ENCODE assay signal across 8 cellular contexts in genomic region chr17:5097101-5097834, GRCh38. TPM values are rescaled to one million over a fixed set of nuclear protein-coding genes. Genes with fewer than 3 reads are reported as not detected.
DNase-seq lines count a peak whose midpoint lies in the region; ATAC-seq, FAIRE-seq and TF ChIP-seq lines count a peak whose summit lies in the region.

No MANE protein-coding gene starts in this region.

- peaks cover 29 to 50% (median 45%) of the 10 kb centered on the region in 3 donors for H3K27me3 Mint-ChIP-seq in CD14-positive monocyte (ENCODE audit: low read depth in 3 of 3)
- H3K27me3 Mint-ChIP-seq in nephron progenitor cell (ENCODE audit: low read depth, poor library complexity) = peaks cover 50% of the 10 kb centered on the region

- no peak for TF ChIP-seq EP300 in H1 (IDR thresholded peaks at IDR 0.05; ENCODE audit: borderline replicate concordance in 1 of 2, low read depth in 2 of 2, low read length in 2 of 2)

- H3K79me2 ChIP-seq in H1 (ENCODE audit: control insufficient read depth in 1 of 2, insufficient read depth in 2 of 2, low read length in 2 of 2) = no peaks in the 10 kb centered on the region

- POLR2A ChIA-PET in H1 (lab: Charles Lee; ENCODE audit: partially characterized antibody) = interaction anchor here (0.9 to 2.9 kb wide), 6 partner anchors 8 to 29 kb away, joined by 3 to 20 read pairs (median 6); partner anchors contain the start of genes ZFP3 and ZNF232

- intact Hi-C loops in CD14-positive monocyte (cut with micrococcal nuclease) = no loop called here
- intact Hi-C loops in upper lobe of right lung (cut with DNase I) = no loop called here

- no peak overlapping the region for H2AK5ac ChIP-seq in H1 (ENCODE audit: low read depth, low read length)

- peak overlapping the region; percentile 89 to 93 for H3K4me2 ChIP-seq in H1 (ENCODE audit: insufficient read depth in 1 of 2, low read depth in 2 of 2, low read length in 2 of 2)

- H3K23me2 ChIP-seq in H1 (ENCODE audit: low read depth, low read length) = peaks cover 6% of the 10 kb centered on the region; the same call in 1 of the 2 replicates

- WGBS in H1 (ENCODE audit: extremely low coverage in 1 of 2, insufficient coverage in 1 of 2, insufficient read length in 1 of 2, insufficient replicate concordance in 2 of 2, low coverage in 1 of 2, low lambda C conversion rate in 2 of 2, missing lambda C conversion rate in 1 of 2), 2 experiments = 13% methylated on average over 57 of the region's 63 CpGs; no CpG with 5 or more reads in 1 of the 2 experiments

- peaks cover 29 to 36% of the 10 kb centered on the region in 2 experiments for H3K9me3 ChIP-seq in H1 (ENCODE audit: insufficient read depth in 2 of 2, low read depth in 1 of 2, low read length in 1 of 2)
- peaks cover 37% of the 10 kb centered on the region for H3K9me3 ChIP-seq in upper lobe of right lung

- no peak overlapping the region for H2BK20ac ChIP-seq in H1 (ENCODE audit: low read length)

- DNase-seq in CD14-positive monocyte (ENCODE audit: low spot score) (no peak), NCI-H526 treated with DMSO at 0.1 percent for 48 hours (lab: John Stamatoyannopoulos, UW) (peak; percentile 63), H1 (ENCODE audit: low read depth in 1 of 2, low spot score in 2 of 2) (peak; percentile 69 to 91), nephron progenitor cell (peak; percentile 74), upper lobe of right lung (peak; percentile 78), cortex of kidney (lab: John Stamatoyannopoulos, UW) (no peak), frontal cortex (ENCODE audit: low spot score in 2 of 2) (no peak)

- H2AFZ ChIP-seq in H1 (ENCODE audit: low read length) = peak overlapping the region; percentile 100

- H3K36me3 ChIP-seq in H1 (ENCODE audit: control insufficient read depth in 2 of 4, insufficient read depth in 4 of 4, low read length in 3 of 4) (peaks cover 0 to under 1% (median 0%) of the 10 kb centered on the region in 4 experiments; a peak in 2 of 8 replicates), upper lobe of right lung (peaks cover under 1% of the 10 kb centered on the region)

- CTCF ChIA-PET in H1 (lab: Charles Lee; ENCODE audit: partially characterized antibody) = no interaction called here

- peak; percentile 85 for ATAC-seq in upper lobe of right lung
- ATAC-seq in HG02970 (IDR thresholded peaks at IDR 0.05; ENCODE audit: low FRiP score, unreplicated experiment) = no peak

- H2BK15ac ChIP-seq in H1 (ENCODE audit: low read length) = no peak overlapping the region

- H3K36me3 Mint-ChIP-seq in CD14-positive monocyte = peaks cover 0 to 11% of the 10 kb centered on the region in 2 donors
- peaks cover 26% of the 10 kb centered on the region for H3K36me3 Mint-ChIP-seq in nephron progenitor cell (ENCODE audit: low read depth)

- no peak; a peak in 1 of 3 replicates for TF ChIP-seq POLR2A in H1 (IDR thresholded peaks at IDR 0.05; ENCODE audit: control extremely low read depth in 1 of 2, low read depth in 2 of 2, low read length in 2 of 2)

- TF ChIP-seq RAD21 in H1 (IDR thresholded peaks at IDR 0.05 in 1 of 2, conservative IDR thresholded peaks at IDR 0.05 in 1 of 2; ENCODE audit: low read depth in 2 of 2, low read length in 2 of 2) = 0 out of 4 replicates have a peak, but pooled peaks of 1 of the 2 experiments have one; percentile 10

- H3K79me1 ChIP-seq in H1 (ENCODE audit: low read depth, low read length) = no peaks in the 10 kb centered on the region

- H3K9me3 Mint-ChIP-seq in CD14-positive monocyte = peaks cover 41 to 86% (median 72%) of the 10 kb centered on the region in 7 donors
- H3K9me3 Mint-ChIP-seq in nephron progenitor cell = peaks cover 78% of the 10 kb centered on the region

- H3K14ac ChIP-seq in H1 (ENCODE audit: insufficient read length) = no peak overlapping the region

- no peak overlapping the region for H2BK120ac ChIP-seq in H1 (replicated peaks; ENCODE audit: low read depth, low read length)

- no peaks in the 10 kb centered on the region for H4K20me1 ChIP-seq in H1 (replicated peaks in 1 of 2; ENCODE audit: control insufficient read depth in 1 of 2, insufficient read depth in 2 of 2, low read length in 2 of 2)

- peak overlapping the region; percentile 69 for H4K91ac ChIP-seq in H1 (replicated peaks; ENCODE audit: insufficient read length, low read length)

- H3K4me3 ChIP-seq in H1 (ENCODE audit: extremely low read depth in 1 of 4, insufficient read depth in 2 of 4, low read depth in 3 of 4, low read length in 4 of 4) (peak overlapping the region; percentile 59 to 79 (median 64)), upper lobe of right lung (peak overlapping the region; percentile 53)

- H3K9ac ChIP-seq in H1 (replicated peaks in 1 of 4; ENCODE audit: extremely low read depth in 1 of 4, low read depth in 3 of 4, low read length in 3 of 4) = peak overlapping the region; percentile 20 to 41 (median 38); a peak in 6 of 7 replicates

- H3K27ac Mint-ChIP-seq in CD14-positive monocyte (peak overlapping the region in 4 of 7 donors; percentile 15 to 63 (median 50)), nephron progenitor cell (no peak overlapping the region)

- no peak overlapping the region for H3K27ac ChIP-seq in H1 (ENCODE audit: low read depth, low read length)
- peak overlapping the region; percentile 42 for H3K27ac ChIP-seq in upper lobe of right lung

- H3K4me3 Mint-ChIP-seq in CD14-positive monocyte = peak overlapping the region; percentile 80 to 89
- peak overlapping the region; percentile 93 for H3K4me3 Mint-ChIP-seq in nephron progenitor cell

- H3K4ac ChIP-seq in H1 (replicated peaks; ENCODE audit: insufficient read length, low read depth, low read length) = peak overlapping the region; percentile 19

- H4K8ac ChIP-seq in H1 (ENCODE audit: extremely low read depth, insufficient read depth, low read length) = peak overlapping the region; percentile 81

- H2BK5ac ChIP-seq in H1 (ENCODE audit: low read depth, low read length) = 0 out of 2 replicates have a peak overlapping the region, but pooled peaks have one; percentile 75

- H3K18ac ChIP-seq in H1 (ENCODE audit: extremely low read depth, low read length) = peak overlapping the region; percentile 83

- 0 out of 2 replicates have a peak overlapping the region, but pooled peaks have one; percentile 27 for H2BK12ac ChIP-seq in H1 (ENCODE audit: low read depth, low read length)

- H3K27me3 ChIP-seq in H1 (replicated peaks in 1 of 4; ENCODE audit: control insufficient read depth in 3 of 4, extremely low read depth in 1 of 4, insufficient read depth in 3 of 4, low read length in 3 of 4) (peaks cover 0 to 15% (median 9%) of the 10 kb centered on the region in 4 experiments; a peak in 6 of 7 replicates), upper lobe of right lung (no peaks in the 10 kb centered on the region)

- no peak for TF ChIP-seq CTCF in CD14-positive monocyte (IDR thresholded peaks at IDR 0.05)
- no peak for TF ChIP-seq CTCF in H1 (IDR thresholded peaks at IDR 0.05; ENCODE audit: control extremely low read depth in 1 of 3, insufficient read depth in 1 of 3, low read depth in 1 of 3, low read length in 3 of 3)
- TF ChIP-seq CTCF in nephron progenitor cell (IDR thresholded peaks at IDR 0.05) = no peak
- TF ChIP-seq CTCF in upper lobe of right lung (IDR thresholded peaks at IDR 0.05) = no peak

- H4K5ac ChIP-seq in H1 (ENCODE audit: insufficient read length, low read depth, low read length) = peak overlapping the region; percentile 24

- H3K23ac ChIP-seq in H1 (ENCODE audit: insufficient read length) = no peak overlapping the region

- FAIRE-seq in H1 (lab: Jason Lieb, UNC) = no peak
- no peak for FAIRE-seq in frontal cortex (lab: Jason Lieb, UNC)

- H3K4me1 Mint-ChIP-seq in CD14-positive monocyte (peaks cover 13% of the 10 kb centered on the region), nephron progenitor cell (peaks cover 12% of the 10 kb centered on the region)

- H3K4me1 ChIP-seq in H1 (replicated peaks in 1 of 4; ENCODE audit: control insufficient read depth in 3 of 4, insufficient read depth in 4 of 4, low read length in 3 of 4) (no peaks in the 10 kb centered on the region), upper lobe of right lung (no peaks in the 10 kb centered on the region)

- no peak overlapping the region for H3K56ac ChIP-seq in H1 (replicated peaks; ENCODE audit: insufficient read length, low read depth, low read length)

RNA-seq across cellular contexts. Expression of gene ZNF232, which starts 14.4 kb away (rescaled TPM):
- polyA plus RNA-seq in CD14-positive monocyte (1 to 10 TPM; 2.2 to 3.0 TPM), H1 (2011; rRNA removed) (9.2 and 11.1 TPM in 2 replicates)
- total RNA-seq in H1 (2021; fragmentation: NEBNext Ultra II Directional; extraction: Animal tissue kit (Norgen Biotek cat#: 25700)) = 39.8 and 41.0 TPM in 2 replicates
- 15.6 TPM for polyA plus RNA-seq in H1 (2011; cell fraction: cytosol; rRNA removed)
- 13.4 TPM for polyA plus RNA-seq in H1 (2011; cell fraction: nucleus; rRNA removed)
- polyA plus RNA-seq in H1 (2012, experiment 1 of 2) = 25.1 to 28.4 TPM (median 26.8 TPM) in 4 replicates
- 9.6 TPM for polyA plus RNA-seq in H1 (2012, experiment 2 of 2)
- polyA plus RNA-seq in H1 (2013, experiment 1 of 2) = 28.4 TPM
- 27.7 TPM for polyA plus RNA-seq in H1 (2013, experiment 2 of 2)
- 20.4 and 22.6 TPM in 2 replicates for polyA minus RNA-seq in H1 (2011; rRNA and poly(A)+ RNA removed)
- polyA minus RNA-seq in H1 (2011; cell fraction: cytosol; rRNA and poly(A)+ RNA removed) = 10.9 TPM
- polyA minus RNA-seq in H1 (2011; cell fraction: nucleus; rRNA and poly(A)+ RNA removed) = 14.4 TPM
- total RNA-seq in upper lobe of right lung (8.0 TPM), frontal cortex (17.1 TPM)

RNA-seq across cellular contexts. Expression of gene USP6, which starts 18.6 kb away (rescaled TPM):
- under 1 TPM; 0.02 TPM for polyA plus RNA-seq in CD14-positive monocyte
- 0.25 and 0.32 TPM in 2 replicates for total RNA-seq in H1 (2021; fragmentation: NEBNext Ultra II Directional; extraction: Animal tissue kit (Norgen Biotek cat#: 25700))
- 0.05 and 0.08 TPM in 2 replicates for polyA plus RNA-seq in H1 (2011; rRNA removed)
- polyA plus RNA-seq in H1 (2011; cell fraction: cytosol; rRNA removed) = 0.12 TPM
- 0.48 TPM for polyA plus RNA-seq in H1 (2011; cell fraction: nucleus; rRNA removed)
- 0.11 to 0.16 TPM (median 0.13 TPM) in 4 replicates for polyA plus RNA-seq in H1 (2012, experiment 1 of 2)
- not detected for polyA plus RNA-seq in H1 (2012, experiment 2 of 2)
- polyA plus RNA-seq in H1 (2013, experiment 1 of 2) = 0.04 TPM
- 0.02 TPM for polyA plus RNA-seq in H1 (2013, experiment 2 of 2)
- polyA minus RNA-seq in H1 (2011; rRNA and poly(A)+ RNA removed) = 0.12 and 0.28 TPM in 2 replicates
- polyA minus RNA-seq in H1 (2011; cell fraction: cytosol; rRNA and poly(A)+ RNA removed) = 0.15 TPM
- polyA minus RNA-seq in H1 (2011; cell fraction: nucleus; rRNA and poly(A)+ RNA removed) = 0.50 TPM
- 0.14 TPM for total RNA-seq in upper lobe of right lung
- under 0.01 TPM for total RNA-seq in frontal cortex

RNA-seq across cellular contexts. Expression of gene ZFP3, which starts 19.0 kb away (rescaled TPM):
- under 1 TPM; 0.39 to 0.75 TPM for polyA plus RNA-seq in CD14-positive monocyte
- 0.15 and 0.17 TPM in 2 replicates for total RNA-seq in H1 (2021; fragmentation: NEBNext Ultra II Directional; extraction: Animal tissue kit (Norgen Biotek cat#: 25700))
- polyA plus RNA-seq in H1 (2011; rRNA removed) = 0.31 and 0.44 TPM in 2 replicates
- polyA plus RNA-seq in H1 (2011; cell fraction: cytosol; rRNA removed) = 0.37 TPM
- 0.20 TPM for polyA plus RNA-seq in H1 (2011; cell fraction: nucleus; rRNA removed)
- polyA plus RNA-seq in H1 (2012, experiment 1 of 2) = 0.28 to 0.39 TPM (median 0.34 TPM) in 4 replicates
- 0.03 TPM for polyA plus RNA-seq in H1 (2012, experiment 2 of 2)
- polyA plus RNA-seq in H1 (2013, experiment 1 of 2) = 0.39 TPM
- 0.33 TPM for polyA plus RNA-seq in H1 (2013, experiment 2 of 2)
- polyA minus RNA-seq in H1 (2011; rRNA and poly(A)+ RNA removed) = 0.49 and 0.66 TPM in 2 replicates
- polyA minus RNA-seq in H1 (2011; cell fraction: cytosol; rRNA and poly(A)+ RNA removed) = 0.44 TPM
- 1.7 TPM for polyA minus RNA-seq in H1 (2011; cell fraction: nucleus; rRNA and poly(A)+ RNA removed)
- 6.7 TPM for total RNA-seq in upper lobe of right lung
- total RNA-seq in frontal cortex = 9.4 TPM

Comparison
In these comparisons a context has a peak if more than half of its experiments do, and no peak if none do; other contexts are left out.
1. DNase-seq: peak in NCI-H526 treated with DMSO at 0.1 percent for 48 hours (single experiment), H1 (2 of 2), nephron progenitor cell (single experiment) and upper lobe of right lung (single experiment); none in CD14-positive monocyte (single experiment), cortex of kidney (single experiment) and frontal cortex (0 of 2).